In the genomic region with DNA sequence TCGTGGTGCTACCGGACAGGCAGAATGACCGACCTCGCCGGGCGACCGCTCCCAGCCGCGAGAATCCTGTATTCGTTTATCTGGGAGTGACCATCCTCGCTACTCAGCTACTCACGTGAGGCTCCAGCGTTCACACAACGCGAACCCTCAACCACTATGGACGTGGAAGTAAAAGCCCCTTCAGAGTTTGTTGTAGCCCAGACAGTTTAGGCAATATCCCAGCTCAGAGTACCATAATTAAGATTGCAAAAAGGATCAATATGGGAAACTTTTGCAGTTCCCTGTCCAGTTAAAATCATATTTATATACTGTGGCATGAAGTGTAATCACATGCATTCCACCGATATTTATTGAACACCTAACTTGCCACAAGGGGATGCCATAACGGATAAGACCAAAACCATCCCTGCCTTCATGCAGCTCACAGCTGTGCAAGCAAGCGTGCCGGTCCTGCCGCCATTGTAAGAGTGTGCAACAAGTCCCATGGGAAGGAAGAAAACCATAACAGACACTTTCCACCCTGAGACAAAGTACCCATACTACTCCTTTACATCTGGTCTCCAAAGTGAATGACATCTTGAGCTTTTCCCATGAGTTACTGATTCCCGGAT, we compare ENCODE assay signal across 7 cellular contexts. TPM values are rescaled to one million over a fixed set of nuclear protein-coding genes. Genes with fewer than 3 reads are reported as not detected.
DNase-seq lines count a peak whose midpoint lies in the region; TF ChIP-seq lines count a peak whose summit lies in the region.

No MANE protein-coding gene starts in this region.

- peaks cover 36% of the 10 kb centered on the region for H3K79me2 ChIP-seq in SK-N-SH (ENCODE audit: insufficient read depth)

- TF ChIP-seq POLR2A in ovary (IDR thresholded peaks at IDR 0.05) = no peak

- TF ChIP-seq RAD21 in SK-N-SH (IDR thresholded peaks at IDR 0.05; ENCODE audit: low read length) = no peak

- H3K36me3 ChIP-seq in HUES64 (ENCODE audit: insufficient read depth, low read length) = peaks cover 16% of the 10 kb centered on the region
- peaks cover 20 to 21% of the 10 kb centered on the region in 2 experiments for H3K36me3 ChIP-seq in SK-N-SH (replicated peaks in 1 of 2; ENCODE audit: control insufficient read depth in 1 of 2, insufficient read depth in 2 of 2, low read length in 1 of 2)
- no peaks in the 10 kb centered on the region for H3K36me3 ChIP-seq in esophagus (ENCODE audit: control insufficient read depth in 2 of 2, insufficient read depth in 2 of 2, low read length in 1 of 2)
- no peaks in the 10 kb centered on the region for H3K36me3 ChIP-seq in ovary

- H3K9me2 ChIP-seq in SK-N-SH = no peaks in the 10 kb centered on the region

- H3K9ac ChIP-seq in HUES64 (ENCODE audit: low read depth, low read length) (peak overlapping the region; percentile 59), SK-N-SH (peak overlapping the region; percentile 64; the same call in 1 of the 2 replicates)

- POLR2A ChIA-PET in SK-N-SH (lab: Yijun Ruan, JAX) = no interaction called here

- 16% methylated on average over 22 of the region's 22 CpGs for WGBS in HUES64
- WGBS in SK-N-SH (ENCODE audit: low lambda C conversion rate) = 5% methylated on average over 12 of the region's 22 CpGs
- 9% methylated on average over 22 of the region's 22 CpGs for whole genome bisulfite sequencing in esophagus, 2 donors
- 6 to 11% (median 8%) methylated on average over 18 to 22 of the region's 22 CpGs for WGBS in ovary, 3 donors

- H3K27me3 ChIP-seq in HUES64 (ENCODE audit: insufficient read depth, low read length) (peaks cover 9% of the 10 kb centered on the region), SK-N-SH (ENCODE audit: insufficient read depth) (no peaks in the 10 kb centered on the region), esophagus (ENCODE audit: control insufficient read depth in 1 of 2, insufficient read depth in 2 of 2, low read length in 2 of 2) (no peaks in the 10 kb centered on the region), ovary (no peaks in the 10 kb centered on the region)

- peak overlapping the region; percentile 99 for H3K4me2 ChIP-seq in SK-N-SH

- intact Hi-C loops in ovary (cut with DNase I) = loop anchor here in 1 of 4 donors (5.0 kb wide), 1 partner anchor 49 kb away; no protein-coding TSS in a partner anchor

- no peaks in the 10 kb centered on the region for H4K20me1 ChIP-seq in SK-N-SH (ENCODE audit: insufficient read depth)

- no peaks in the 10 kb centered on the region for H3F3A ChIP-seq in SK-N-SH (replicated peaks; ENCODE audit: insufficient read depth)

- CTCF ChIA-PET in SK-N-SH (lab: Yijun Ruan, JAX) = interaction anchor here (0.6 to 1.7 kb wide), 4 partner anchors 8 to 143 kb away, joined by 3 to 4 read pairs (median 3); no protein-coding TSS in a partner anchor

- H3K4me1 ChIP-seq in HUES64 (ENCODE audit: insufficient read depth, low read length) (peaks cover 8% of the 10 kb centered on the region; the same call in 1 of the 2 replicates), SK-N-SH (ENCODE audit: control insufficient read depth in 1 of 2, insufficient read depth in 2 of 2, low read depth in 1 of 2, low read length in 1 of 2) (peaks cover 4 to 18% of the 10 kb centered on the region in 2 experiments; a peak in 2 of 4 replicates), esophagus (ENCODE audit: control insufficient read depth in 2 of 2, insufficient read depth in 2 of 2, low read length in 1 of 2) (peaks cover 0 to 2% of the 10 kb centered on the region in 2 donors), ovary (ENCODE audit: insufficient read depth) (peaks cover 5% of the 10 kb centered on the region)

- TF ChIP-seq CTCF in SK-N-SH (IDR thresholded peaks at IDR 0.05) = no peak
- TF ChIP-seq CTCF in ovary (IDR thresholded peaks at IDR 0.05) = no peak

- peak; percentile 54 for DNase-seq in ELR (ENCODE audit: low read depth)
- peak; percentile 23 for DNase-seq in SK-N-SH
- no peak for DNase-seq in ovary
- DNase-seq in COLO829 (ENCODE audit: low spot score) = no peak
- no peak for DNase-seq in NCI-H1048 (lab: John Stamatoyannopoulos, UW)

- TF ChIP-seq EP300 in SK-N-SH (IDR thresholded peaks at IDR 0.05; ENCODE audit: borderline replicate concordance in 1 of 2, low read depth in 1 of 2, low read length in 1 of 2) (no peak), ovary (IDR thresholded peaks at IDR 0.05) (no peak)

- H3K9me3 ChIP-seq in HUES64 (ENCODE audit: insufficient read depth, low read depth, low read length) (no peaks in the 10 kb centered on the region), SK-N-SH (no peaks in the 10 kb centered on the region), esophagus (ENCODE audit: control insufficient read depth in 2 of 2, insufficient read depth in 1 of 2, low read depth in 1 of 2, low read length in 1 of 2) (no peaks in the 10 kb centered on the region), ovary (no peaks in the 10 kb centered on the region)

- H3K4me3 ChIP-seq in HUES64 (ENCODE audit: low read length) (peak overlapping the region; percentile 77), SK-N-SH (ENCODE audit: low read depth in 2 of 2, low read length in 1 of 2) (peak overlapping the region; percentile 77 to 95), esophagus (ENCODE audit: low read depth in 1 of 2, low read length in 2 of 2) (peak overlapping the region; percentile 51 to 72), ovary (peak overlapping the region; percentile 54)

- H2AFZ ChIP-seq in SK-N-SH (ENCODE audit: low read depth) = peak overlapping the region; percentile 100

- H3K27ac ChIP-seq in HUES64 (ENCODE audit: low read depth, low read length) (no peak overlapping the region), SK-N-SH (ENCODE audit: low read depth in 2 of 2, low read length in 1 of 2) (peak overlapping the region; percentile 55 to 60; a peak in 2 of 4 replicates), esophagus (ENCODE audit: low read depth in 2 of 2, low read length in 1 of 2) (peak overlapping the region; percentile 56 to 83), ovary (no peak overlapping the region)

TF ChIP-seq in SK-N-SH, 30 proteins besides CTCF, POLR2A, EP300 and RAD21:
- TF ChIP-seq SMC3 (IDR thresholded peaks at IDR 0.05; ENCODE audit: low read depth, low read length) = 0 out of 2 replicates have a peak, but pooled peaks have one; percentile 11
- TF ChIP-seq TCF12 (IDR thresholded peaks at IDR 0.05) = no peak
- 0 out of 2 replicates have a peak, but pooled peaks have one; percentile 51 for TF ChIP-seq YY1 (IDR thresholded peaks at IDR 0.05; ENCODE audit: low read depth)
- TF ChIP-seq FOSL2 (IDR thresholded peaks at IDR 0.05; ENCODE audit: borderline replicate concordance, low read depth) = no peak
- no peak for TF ChIP-seq GATA2 (CRISPR knock-in tag; IDR thresholded peaks at IDR 0.05)
- no peak for TF ChIP-seq TAF1 (IDR thresholded peaks at IDR 0.05; ENCODE audit: borderline replicate concordance, low read depth, low read length)
- TF ChIP-seq, protein P1, sequence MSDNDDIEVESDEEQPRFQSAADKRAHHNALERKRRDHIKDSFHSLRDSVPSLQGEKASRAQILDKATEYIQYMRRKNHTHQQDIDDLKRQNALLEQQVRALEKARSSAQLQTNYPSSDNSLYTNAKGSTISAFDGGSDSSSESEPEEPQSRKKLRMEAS (IDR thresholded peaks at IDR 0.05; ENCODE audit: low read depth) = 0 out of 2 replicates have a peak, but pooled peaks have one; percentile 47
- TF ChIP-seq EZH2phosphoT487 (IDR thresholded peaks at IDR 0.05; ENCODE audit: borderline replicate concordance, low read depth) = no peak
TF ChIP-seq in SK-N-SH: peak in this region for 3.

RNA-seq across cellular contexts. Expression of gene MAX, which starts 0.9 kb away (rescaled TPM):
- 26.9 TPM for polyA plus RNA-seq in HUES64 (2013, experiment 1 of 2)
- 24.8 TPM for polyA plus RNA-seq in HUES64 (2013, experiment 2 of 2)
- polyA plus RNA-seq in SK-N-SH (2012; rRNA removed) (96.2 and 103 TPM in 2 replicates), esophagus (10 to 100 TPM; 52.2 to 66.8 TPM), ovary (100 to 1,000 TPM in 1 of 2 donors, 10 to 100 TPM in 1; 64.1 to 111 TPM)
- polyA plus RNA-seq in SK-N-SH (2012; cell fraction: cytosol; rRNA removed) = 80.6 and 81.0 TPM in 2 replicates
- 54.8 and 68.4 TPM in 2 replicates for polyA plus RNA-seq in SK-N-SH (2012; cell fraction: nucleus; rRNA removed)
- total RNA-seq in ovary = 100 to 1,000 TPM in 5 of 7 donors, 10 to 100 TPM in 2; 48.4 to 168 (median 109) TPM

Comparison
In these comparisons a context has a peak if more than half of its experiments do, and no peak if none do; other contexts are left out.
1. DNase-seq: peak in ELR (single experiment) and SK-N-SH (single experiment); none in ovary (0 of 5), COLO829 (single experiment) and NCI-H1048 (single experiment).
2. H3K27ac ChIP-seq: peak in SK-N-SH (2 of 2) and esophagus (2 of 2); none in HUES64 (single experiment) and ovary (0 of 2).
3. Peak in every context shown above with its lines, with median percentiles within 50 percentile points of each other: H3K4me3 ChIP-seq.